1 cellular context compared by ENCODE assay signal in the genomic region with DNA sequence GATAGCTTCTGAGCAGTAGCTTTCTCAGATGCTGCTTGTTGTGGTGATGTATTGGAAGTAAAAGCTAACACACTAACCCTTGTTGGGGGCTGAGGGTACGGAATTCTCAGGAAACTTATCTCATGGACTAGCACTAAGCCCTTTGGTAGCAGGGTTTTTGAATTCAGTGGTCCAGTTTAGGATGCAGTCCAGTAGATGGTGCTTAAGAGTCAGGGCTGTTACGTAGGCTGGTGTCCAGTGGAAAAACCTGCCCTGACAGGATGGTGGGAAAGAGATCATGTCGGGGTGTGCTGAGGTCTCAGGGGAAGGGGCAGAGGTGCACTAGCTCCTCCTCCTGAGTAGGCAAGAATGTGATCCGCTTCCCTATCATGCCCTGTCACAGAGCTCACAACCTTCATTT. TPM values are rescaled to one million over a fixed set of nuclear protein-coding genes. Genes with fewer than 3 reads are reported as not detected.
"Had no signal": no experiment of that assay in that cellular context is flagged by ENCODE, and none has a peak within 500 bp of the region (broad histone marks: within the 10 kb centered on the region; RNA-seq: fewer than 3 reads in every experiment).

No MANE protein-coding gene starts in this region.

RNA-seq across cellular contexts. Expression of a gene that starts 59.6 kb away (rescaled TPM):
- total RNA-seq: Right ventricle myocardium inferior had no signal
